ENCODE assay signal across 13 cellular contexts in genomic region chr7:107208046-107208458, GRCh38. TPM values are rescaled to one million over a fixed set of nuclear protein-coding genes. Genes with fewer than 3 reads are reported as not detected.
DNase-seq lines count a peak whose midpoint lies in the region; ATAC-seq and TF ChIP-seq lines count a peak whose summit lies in the region.
"Had no signal": no experiment of that assay in that cellular context is flagged by ENCODE, and none has a peak within 500 bp of the region (broad histone marks: within the 10 kb centered on the region; RNA-seq: fewer than 3 reads in every experiment).

No MANE protein-coding gene starts in this region.

- no peak overlapping the region for H3K4me3 Mint-ChIP-seq in activated naive CD8-positive, alpha-beta T cell
- H3K4me3 Mint-ChIP-seq in activated naive CD8-positive, alpha-beta T cell treated with anti-CD3 and anti-CD28 coated beads, Interleukin-2, amount 50 U/mL, for 24 hours, result no peak overlapping the region
- no peak overlapping the region for H3K4me3 Mint-ChIP-seq in naive thymus-derived CD4-positive, alpha-beta T cell
- H3K4me3 Mint-ChIP-seq: immature natural killer cell had no signal

- H3K36me3 Mint-ChIP-seq in activated naive CD8-positive, alpha-beta T cell, result peaks cover 15% of the 10 kb centered on the region
- peaks cover 22% of the 10 kb centered on the region for H3K36me3 Mint-ChIP-seq in activated naive CD8-positive, alpha-beta T cell treated with anti-CD3 and anti-CD28 coated beads, Interleukin-2, amount 50 U/mL, for 24 hours (ENCODE audit: low read depth)
- peaks cover 20 to 73% (median 39%) of the 10 kb centered on the region in 5 donors for H3K36me3 Mint-ChIP-seq in naive thymus-derived CD4-positive, alpha-beta T cell

- peaks cover 0 to 80% (median 19%) of the 10 kb centered on the region in 3 donors for H3K36me3 ChIP-seq in esophagus squamous epithelium
- peaks cover 3 to 59% (median 15%) of the 10 kb centered on the region in 3 experiments for H3K36me3 ChIP-seq in naive thymus-derived CD4-positive, alpha-beta T cell (ENCODE audit: control insufficient read depth in 2 of 3, insufficient read depth in 3 of 3, low read length in 3 of 3)

- POLR2A ChIA-PET in naive thymus-derived CD4-positive, alpha-beta T cell (lab: Charles Lee), result interaction anchor here (0.7 kb wide), 1 partner anchor 56 kb away, joined by 3 read pairs; no protein-coding TSS in a partner anchor

- intact Hi-C loops in esophagus squamous epithelium (cut with DNase I), result no loop called here
- intact Hi-C loops in naive thymus-derived CD4-positive, alpha-beta T cell (cut with micrococcal nuclease), result no loop called here

- no peak for DNase-seq in activated naive CD8-positive, alpha-beta T cell treated with anti-CD3 and anti-CD28 coated beads, Interleukin-2, amount 50 U/mL, for 24 hours
- DNase-seq in esophagus squamous epithelium (lab: John Stamatoyannopoulos, UW) (no peak), NCI-H510A treated with DMSO at 0.1 percent for 48 hours (lab: John Stamatoyannopoulos, UW) (no peak), RPMI8226 (no peak)
- no peak for DNase-seq in naive thymus-derived CD4-positive, alpha-beta T cell
- DNase-seq: activated gamma-delta T cell, immature natural killer cell, Kasumi-1, NCI-H510A had no signal

- H3K27me3 Mint-ChIP-seq in activated naive CD8-positive, alpha-beta T cell, result no peaks in the 10 kb centered on the region
- no peaks in the 10 kb centered on the region for H3K27me3 Mint-ChIP-seq in activated naive CD8-positive, alpha-beta T cell treated with anti-CD3 and anti-CD28 coated beads, Interleukin-2, amount 50 U/mL, for 24 hours
- no peaks in the 10 kb centered on the region for H3K27me3 Mint-ChIP-seq in naive thymus-derived CD4-positive, alpha-beta T cell

- no peak for ATAC-seq in activated naive CD8-positive, alpha-beta T cell treated with anti-CD3 and anti-CD28 coated beads, Interleukin-2, amount 50 U/mL, for 24 hours
- ATAC-seq in naive thymus-derived CD4-positive, alpha-beta T cell, result no peak
- ATAC-seq in HG02884 (IDR thresholded peaks at IDR 0.05; ENCODE audit: unreplicated experiment), result no peak
- no peak for ATAC-seq in HG02852 (IDR thresholded peaks at IDR 0.05; ENCODE audit: unreplicated experiment)

- no peaks in the 10 kb centered on the region for H3K9me3 Mint-ChIP-seq in activated naive CD8-positive, alpha-beta T cell (ENCODE audit: low read depth)
- H3K9me3 Mint-ChIP-seq in activated naive CD8-positive, alpha-beta T cell treated with anti-CD3 and anti-CD28 coated beads, Interleukin-2, amount 50 U/mL, for 24 hours, result no peaks in the 10 kb centered on the region
- H3K9me3 Mint-ChIP-seq in naive thymus-derived CD4-positive, alpha-beta T cell, result peaks cover 0 to 3% (median 0%) of the 10 kb centered on the region in 11 donors
- H3K9me3 Mint-ChIP-seq: immature natural killer cell had no signal

- no peaks in the 10 kb centered on the region for H3K9me3 ChIP-seq in esophagus squamous epithelium
- H3K9me3 ChIP-seq in naive thymus-derived CD4-positive, alpha-beta T cell (ENCODE audit: control insufficient read depth in 2 of 3, low read length in 3 of 3), result no peaks in the 10 kb centered on the region
- H3K9me3 ChIP-seq: SJSA1 had no signal

- 56 to 80% methylated on average over 1 of the region's 1 CpG for WGBS in esophagus squamous epithelium, 2 donors

- peak overlapping the region in 3 of 4 donors; percentile 42 to 75 (median 53) for H3K27ac ChIP-seq in esophagus squamous epithelium
- no peak overlapping the region for H3K27ac ChIP-seq in naive thymus-derived CD4-positive, alpha-beta T cell (ENCODE audit: low read depth, low read length)
- H3K27ac ChIP-seq: SJSA1 had no signal

- TF ChIP-seq CTCF in esophagus squamous epithelium (IDR thresholded peaks at IDR 0.05), result no peak

- no peak overlapping the region for H3K4me3 ChIP-seq in esophagus squamous epithelium
- H3K4me3 ChIP-seq in naive thymus-derived CD4-positive, alpha-beta T cell (ENCODE audit: low read length), result no peak overlapping the region
- H3K4me3 ChIP-seq: SJSA1 had no signal

- CTCF ChIA-PET in naive thymus-derived CD4-positive, alpha-beta T cell (lab: Charles Lee), result interaction anchor here (1.0 kb wide), 1 partner anchor 40 kb away, joined by 4 read pairs; no protein-coding TSS in a partner anchor

- TF ChIP-seq POLR2A in esophagus squamous epithelium (IDR thresholded peaks at IDR 0.05), result no peak

- no peaks in the 10 kb centered on the region for H3K4me1 Mint-ChIP-seq in activated naive CD8-positive, alpha-beta T cell (ENCODE audit: low read depth)
- no peaks in the 10 kb centered on the region for H3K4me1 Mint-ChIP-seq in activated naive CD8-positive, alpha-beta T cell treated with anti-CD3 and anti-CD28 coated beads, Interleukin-2, amount 50 U/mL, for 24 hours
- H3K4me1 Mint-ChIP-seq in naive thymus-derived CD4-positive, alpha-beta T cell, result peaks cover 0 to 10% (median 0%) of the 10 kb centered on the region in 7 donors
- H3K4me1 Mint-ChIP-seq: immature natural killer cell had no signal

- no peaks in the 10 kb centered on the region for H3K27me3 ChIP-seq in esophagus squamous epithelium
- no peaks in the 10 kb centered on the region for H3K27me3 ChIP-seq in naive thymus-derived CD4-positive, alpha-beta T cell (ENCODE audit: control insufficient read depth in 2 of 2, insufficient read depth in 2 of 2, low read length in 2 of 2)
- H3K27me3 ChIP-seq: SJSA1 had no signal

- H3K27ac Mint-ChIP-seq in activated naive CD8-positive, alpha-beta T cell, result peak overlapping the region; percentile 61
- no peak overlapping the region for H3K27ac Mint-ChIP-seq in activated naive CD8-positive, alpha-beta T cell treated with anti-CD3 and anti-CD28 coated beads, Interleukin-2, amount 50 U/mL, for 24 hours
- peak overlapping the region in 5 of 9 donors; percentile 40 to 65 (median 54) for H3K27ac Mint-ChIP-seq in naive thymus-derived CD4-positive, alpha-beta T cell

- H3K4me1 ChIP-seq in esophagus squamous epithelium, result peaks cover 0 to 21% (median 4%) of the 10 kb centered on the region in 3 donors
- no peaks in the 10 kb centered on the region for H3K4me1 ChIP-seq in naive thymus-derived CD4-positive, alpha-beta T cell (ENCODE audit: control insufficient read depth in 2 of 2, insufficient read depth in 2 of 2, low read length in 2 of 2)
- H3K4me1 ChIP-seq: SJSA1 had no signal

RNA-seq across cellular contexts. Expression of gene HBP1, which starts 39.2 kb away (rescaled TPM):
- total RNA-seq in esophagus squamous epithelium, result 100 to 1,000 TPM in 1 of 4 donors, 10 to 100 TPM in 3; 51.5 to 108 (median 69.7) TPM
- 100 to 1,000 TPM in 4 of 5 experiments, 10 to 100 TPM in 1; 34.6 to 219 (median 124) TPM for total RNA-seq in naive thymus-derived CD4-positive, alpha-beta T cell
- 10 to 100 TPM; 63.9 to 82.9 TPM for polyA plus RNA-seq in naive thymus-derived CD4-positive, alpha-beta T cell
